In genomic region chr2:106207246-106207645, GRCh38 we compare ENCODE assay signal across 33 cellular contexts.
"Had no signal": no experiment of that assay in that cellular context is flagged by ENCODE, and none has a peak within 500 bp of the region (broad histone marks: within the 10 kb centered on the region; RNA-seq: fewer than 3 reads in every experiment).

No MANE protein-coding gene starts in this region.

- FAIRE-seq: bronchial epithelial cell, TTC549 had no signal

- H3K27ac ChIP-seq: ascending aorta, cardiac muscle cell, colonic mucosa, WERI-Rb-1 had no signal

- H3K4me1 ChIP-seq: ascending aorta, colonic mucosa had no signal

- H3K27me3 ChIP-seq: ascending aorta, cardiac muscle cell, colonic mucosa had no signal

- H3K36me3 ChIP-seq: ascending aorta, cardiac muscle cell, colonic mucosa, WERI-Rb-1 had no signal

- H3K9me3 ChIP-seq: ascending aorta, colonic mucosa had no signal

- DNase-seq: activated CD4-positive, alpha-beta memory T cell treated with anti-CD3 and anti-CD28 coated beads, Interleukin-2, amount 10 ng/mL, durations not matched to agents 7 days and 5 days; activated CD4-positive, alpha-beta T cell treated with anti-CD3 and anti-CD28 coated beads for 1 hour; activated CD4-positive, alpha-beta T cell treated with anti-CD3 and anti-CD28 coated beads for 36 hours; activated CD4-positive, alpha-beta T cell treated with anti-CD3 and anti-CD28 coated beads for 48 hours; activated CD4-positive, alpha-beta T cell treated with anti-CD3 and anti-CD28 coated beads, Interleukin-2, amount 10 ng/mL, durations not matched to agents 7 days and 5 days; activated CD4-positive, alpha-beta T cell treated with anti-CD3 and anti-CD28 coated beads, Interleukin-2, amount 50 U/mL, for 48 hours; activated CD4-positive, CD25-positive, alpha-beta regulatory T cell; activated CD8-positive, alpha-beta memory T cell treated with anti-CD3 and anti-CD28 coated beads for 24 hours; activated CD8-positive, alpha-beta memory T cell treated with anti-CD3 and anti-CD28 coated beads, Interleukin-2, amount 10 ng/mL, durations not matched to agents 7 days and 5 days; activated CD8-positive, alpha-beta memory T cell treated with anti-CD3 and anti-CD28 coated beads, Interleukin-2, amount 50 U/mL, for 48 hours; activated CD8-positive, alpha-beta T cell treated with anti-CD3 and anti-CD28 coated beads, Interleukin-2, amount 10 ng/mL, durations not matched to agents 7 days and 5 days; activated effector memory CD4-positive, alpha-beta T cell treated with Interleukin-2 at 50 U/mL for 16 hours; activated gamma-delta T cell; activated naive CD4-positive, alpha-beta T cell treated with anti-CD3 and anti-CD28 coated beads, Interleukin-2, amount 10 ng/mL, durations not matched to agents 7 days and 5 days; activated naive CD4-positive, alpha-beta T cell treated with Interleukin-2 at 50 U/mL for 16 hours; activated naive CD8-positive, alpha-beta T cell treated with anti-CD3 and anti-CD28 coated beads, Interleukin-2, amount 10 ng/mL, durations not matched to agents 7 days and 5 days; activated naive CD8-positive, alpha-beta T cell treated with anti-CD3 and anti-CD28 coated beads, Interleukin-2, amount 50 U/mL, for 24 hours; activated T-cell treated with anti-CD3 and anti-CD28 coated beads, Interleukin-2, amount 50 U/mL, for 24 hours; activated T-cell treated with anti-CD3 and anti-CD28 coated beads, Interleukin-2, amount 50 U/mL, for 48 hours; amygdala; anterior cingulate cortex; caudate nucleus; cerebellar nuclear complex; colonic mucosa; T-helper 2 cell; T-helper 9 cell; WERI-Rb-1 had no signal

- H3K4me3 ChIP-seq: ascending aorta, cardiac muscle cell, colonic mucosa had no signal

- ATAC-seq: activated CD4-positive, alpha-beta T cell treated with anti-CD3 and anti-CD28 coated beads for 36 hours; activated CD4-positive, CD25-positive, alpha-beta regulatory T cell treated with anti-CD3 and anti-CD28 coated beads, Interleukin-2, amount 50 U/mL, for 24 hours; activated CD8-positive, alpha-beta memory T cell treated with anti-CD3 and anti-CD28 coated beads, Interleukin-2, amount 10 ng/mL, durations not matched to agents 7 days and 5 days; activated CD8-positive, alpha-beta T cell treated with anti-CD3 and anti-CD28 coated beads, Interleukin-2, amount 10 ng/mL, durations not matched to agents 7 days and 5 days; activated naive CD8-positive, alpha-beta T cell treated with anti-CD3 and anti-CD28 coated beads, Interleukin-2, amount 50 U/mL, for 24 hours; WTC11 had no signal
